In the genomic region with DNA sequence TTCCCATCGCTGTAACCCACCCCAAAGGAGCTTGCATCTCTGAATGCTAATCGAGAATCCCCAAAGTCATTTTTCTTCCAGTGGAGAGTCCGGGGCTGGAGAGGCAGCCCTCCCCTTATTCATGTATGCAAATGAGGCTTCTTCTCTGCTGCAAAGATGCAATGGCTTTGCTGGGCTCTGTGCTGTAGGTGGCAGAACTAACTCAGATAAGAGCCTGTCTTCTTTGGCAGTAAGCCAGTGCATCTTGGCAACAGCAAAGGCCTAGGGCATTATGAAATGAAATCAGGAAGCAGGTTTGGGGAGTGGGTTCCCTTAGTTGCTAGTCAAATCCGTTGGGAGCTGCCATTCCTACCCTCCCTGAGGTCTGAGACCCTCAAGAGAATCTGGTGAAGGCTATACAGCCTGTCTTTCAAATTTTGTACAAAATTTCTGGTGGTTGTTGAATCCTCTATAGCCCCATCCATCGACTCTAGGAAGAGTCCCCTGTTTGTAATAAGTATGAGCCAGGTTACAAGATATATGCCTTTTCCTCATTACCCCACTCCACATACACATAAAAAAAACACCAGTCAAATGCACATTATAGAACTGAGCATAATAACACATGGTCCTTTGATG, we compare ENCODE assay signal across 8 cellular contexts.
DNase-seq lines count a peak whose midpoint lies in the region; ATAC-seq and TF ChIP-seq lines count a peak whose summit lies in the region.

No MANE protein-coding gene starts in this region.

- H3K9me3 ChIP-seq in A673 (ENCODE audit: low read depth, low read length, poor library complexity, severe bottlenecking) (no peaks in the 10 kb centered on the region), right lobe of liver (no peaks in the 10 kb centered on the region)

- no peaks in the 10 kb centered on the region for H3K36me3 ChIP-seq in A673 (ENCODE audit: insufficient read depth, low read length, poor library complexity, severe bottlenecking)
- H3K36me3 ChIP-seq in right lobe of liver = no peaks in the 10 kb centered on the region

- POLR2A ChIA-PET in A673 (lab: Charles Lee; ENCODE audit: low non-redundant PET) = no interaction called here

- 40% methylated on average over 5 of the region's 5 CpGs for WGBS in right lobe of liver (ENCODE audit: insufficient coverage, low coverage, low lambda C conversion rate, missing lambda C conversion rate)

- H3K4me1 ChIP-seq in A673 (ENCODE audit: insufficient read depth, low read length, poor library complexity, severe bottlenecking) (peaks cover 36% of the 10 kb centered on the region), right lobe of liver (no peaks in the 10 kb centered on the region)

- CTCF ChIA-PET in A673 (lab: Charles Lee) = no interaction called here

- no peak overlapping the region for H3K27ac ChIP-seq in A673 (ENCODE audit: low read depth, low read length, poor library complexity, severe bottlenecking)
- H3K27ac ChIP-seq in caudate nucleus (ENCODE audit: low read depth, low read length) = peak overlapping the region; percentile 11
- H3K27ac ChIP-seq in right lobe of liver = no peak overlapping the region

- TF ChIP-seq CTCF in A673 (conservative IDR thresholded peaks at IDR 0.05; ENCODE audit: low read depth, low read length) (peak; percentile 80), right lobe of liver (IDR thresholded peaks at IDR 0.05) (peak; percentile 21 to 39 (median 30))

- no peak for TF ChIP-seq POLR2A in right lobe of liver (IDR thresholded peaks at IDR 0.05)

- H3K27me3 ChIP-seq in A673 (replicated peaks; ENCODE audit: insufficient read depth, low read depth, low read length, poor library complexity) = no peaks in the 10 kb centered on the region
- H3K27me3 ChIP-seq in right lobe of liver = no peaks in the 10 kb centered on the region

- DNase-seq in A673 (ENCODE audit: low spot score) (peak; percentile 91), caudate nucleus (lab: John Stamatoyannopoulos, UW) (peak in 55 of 61 donors; percentile 5 to 93 (median 56)), right lobe of liver (peak in 1 of 3 donors; percentile 54), NCI-H774 (lab: John Stamatoyannopoulos, UW) (no peak), NCI-H446 treated with DMSO at 0.1 percent for 48 hours (lab: John Stamatoyannopoulos, UW) (no peak), HPDE6-E6E7 (ENCODE audit: extremely low spot score) (no peak)
- DNase-seq in Jurkat, Clone E6-1 (ENCODE audit: low read depth, low spot score) = peak; percentile 38
- DNase-seq in effector CD8-positive, alpha-beta T cell (lab: John Stamatoyannopoulos, UW) = no peak

- intact Hi-C loops in A673 (cut with micrococcal nuclease; ENCODE audit: unreplicated experiment) (loop anchor here (2.0 to 10.0 kb wide), 5 partner anchors 120 to 808 kb away; no protein-coding TSS in a partner anchor), right lobe of liver (cut with DNase I) (no loop called here)

- no TSS peak for BruUV-seq in A673 (replicated peaks; lab: Mats Ljungman, UMichigan)

- peak; percentile 65 to 74 (median 68) for ATAC-seq in right lobe of liver

- H3K4me3 ChIP-seq in A673 (ENCODE audit: low read depth, low read length, poor library complexity, severe bottlenecking) = no peak overlapping the region
- no peak overlapping the region for H3K4me3 ChIP-seq in Jurkat, Clone E6-1 (ENCODE audit: low read length)
- H3K4me3 ChIP-seq in right lobe of liver = no peak overlapping the region

Comparison
In these comparisons a context has a peak if more than half of its experiments do, and no peak if none do; other contexts are left out.
1. DNase-seq: peak in A673 (single experiment), Jurkat, Clone E6-1 (single experiment) and caudate nucleus (55 of 61); none in effector CD8-positive, alpha-beta T cell (single experiment), NCI-H774 (single experiment), NCI-H446 treated with DMSO at 0.1 percent for 48 hours (single experiment) and HPDE6-E6E7 (single experiment).